Comparison of ENCODE assay signal across 20 cellular contexts in the genomic region with DNA sequence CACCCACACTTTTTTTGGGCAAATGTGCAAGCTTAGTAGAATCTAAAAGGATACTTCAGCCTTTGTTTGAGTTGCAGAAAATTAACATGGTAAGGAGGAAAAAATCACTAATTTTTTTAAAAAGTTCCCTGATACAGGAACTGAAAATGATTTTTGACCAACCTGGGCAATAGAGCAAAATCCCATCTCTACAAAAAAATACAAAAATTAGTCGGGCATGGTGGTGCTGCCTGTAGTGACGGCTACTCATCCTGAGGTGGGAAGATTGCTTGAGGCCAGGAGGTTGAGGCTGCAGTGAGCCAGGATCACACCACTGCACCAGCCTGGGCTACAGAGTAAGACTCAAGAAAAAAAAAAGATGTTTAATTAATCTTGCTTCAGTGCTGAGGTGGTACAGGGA. TPM values are rescaled to one million over a fixed set of nuclear protein-coding genes. Genes with fewer than 3 reads are reported as not detected.
A peak's percentile ranks its signal among the peaks of the same experiment; 100 is the strongest.
DNase-seq lines count a peak whose midpoint lies in the region; ATAC-seq and TF ChIP-seq lines count a peak whose summit lies in the region.
"Had no signal": no experiment of that assay in that cellular context is flagged by ENCODE, and none has a peak within 500 bp of the region (broad histone marks: within the 10 kb centered on the region; RNA-seq: fewer than 3 reads in every experiment).

No MANE protein-coding gene starts in this region.

- H3K4me3 Mint-ChIP-seq in CD8-positive, alpha-beta T cell: no peak overlapping the region
- no peak overlapping the region for H3K4me3 Mint-ChIP-seq in activated B cell treated with CpG ODN at 0.5 μM for 24 hours
- no peak overlapping the region for H3K4me3 Mint-ChIP-seq in mesothelial cell of epicardium
- no peak overlapping the region for H3K4me3 Mint-ChIP-seq in stimulated activated effector memory CD8-positive, alpha-beta T cell treated with anti-CD3 and anti-CD28 coated beads, Interleukin-12 subunit alpha, Interleukin-12 subunit beta, amount 100 ng/mL, for 72 hours
- H3K4me3 Mint-ChIP-seq in glutamatergic neuron (ENCODE audit: unreplicated experiment): no peak overlapping the region
- H3K4me3 Mint-ChIP-seq: CD4-positive, alpha-beta memory T cell had no signal

- POLR2A ChIA-PET in CD8-positive, alpha-beta T cell (lab: Charles Lee): interaction anchor here (0.6 kb wide), 1 partner anchor 745 kb away, joined by 4 read pairs; a partner anchor contains a TSS
- POLR2A ChIA-PET in activated B cell treated with CpG ODN at 0.5 μM for 24 hours (lab: Charles Lee): interaction anchor here (1.3 kb wide), 1 partner anchor 10 kb away, joined by 6 read pairs; a partner anchor contains a TSS

- H3K36me3 ChIP-seq in CD8-positive, alpha-beta T cell (ENCODE audit: insufficient read depth, low read length): no peaks in the 10 kb centered on the region

- H3K27ac ChIP-seq in CD8-positive, alpha-beta T cell (ENCODE audit: low read depth, low read length): no peak overlapping the region
- H3K27ac ChIP-seq: Peyer's patch, SJSA1 had no signal

- H3K4me1 Mint-ChIP-seq in CD8-positive, alpha-beta T cell (ENCODE audit: low read depth): peaks cover 40% of the 10 kb centered on the region
- H3K4me1 Mint-ChIP-seq in activated B cell treated with CpG ODN at 0.5 μM for 24 hours: peaks cover 20% of the 10 kb centered on the region
- H3K4me1 Mint-ChIP-seq in mesothelial cell of epicardium: no peaks in the 10 kb centered on the region
- H3K4me1 Mint-ChIP-seq in stimulated activated effector memory CD8-positive, alpha-beta T cell treated with anti-CD3 and anti-CD28 coated beads, Interleukin-12 subunit alpha, Interleukin-12 subunit beta, amount 100 ng/mL, for 72 hours: peaks cover 6% of the 10 kb centered on the region
- no peaks in the 10 kb centered on the region for H3K4me1 Mint-ChIP-seq in glutamatergic neuron (ENCODE audit: low read depth, unreplicated experiment)

- ATAC-seq in CD8-positive, alpha-beta T cell: no peak
- ATAC-seq in activated B cell treated with CpG ODN at 0.5 μM for 24 hours (ENCODE audit: low read depth) (no peak), HG03175 (IDR thresholded peaks at IDR 0.05; ENCODE audit: unreplicated experiment) (no peak)
- ATAC-seq in stimulated activated effector memory CD8-positive, alpha-beta T cell treated with anti-CD3 and anti-CD28 coated beads, Interleukin-12 subunit alpha, Interleukin-12 subunit beta, amount 100 ng/mL, for 72 hours: no peak

- no peaks in the 10 kb centered on the region for H3K27me3 Mint-ChIP-seq in CD8-positive, alpha-beta T cell (ENCODE audit: low read depth)
- H3K27me3 Mint-ChIP-seq in activated B cell treated with CpG ODN at 0.5 μM for 24 hours (no peaks in the 10 kb centered on the region), mesothelial cell of epicardium (ENCODE audit: low read depth) (no peaks in the 10 kb centered on the region), glutamatergic neuron (ENCODE audit: unreplicated experiment) (no peaks in the 10 kb centered on the region)
- H3K27me3 Mint-ChIP-seq: CD4-positive, alpha-beta memory T cell had no signal

- peaks cover 43% of the 10 kb centered on the region for H3K36me3 Mint-ChIP-seq in CD8-positive, alpha-beta T cell
- H3K36me3 Mint-ChIP-seq in activated B cell treated with CpG ODN at 0.5 μM for 24 hours (ENCODE audit: low read depth): peaks cover 26% of the 10 kb centered on the region
- H3K36me3 Mint-ChIP-seq in mesothelial cell of epicardium: peaks cover 26% of the 10 kb centered on the region
- H3K36me3 Mint-ChIP-seq in stimulated activated effector memory CD8-positive, alpha-beta T cell treated with anti-CD3 and anti-CD28 coated beads, Interleukin-12 subunit alpha, Interleukin-12 subunit beta, amount 100 ng/mL, for 72 hours: peaks cover 79% of the 10 kb centered on the region
- no peaks in the 10 kb centered on the region for H3K36me3 Mint-ChIP-seq in glutamatergic neuron (ENCODE audit: unreplicated experiment)

- H3K4me3 ChIP-seq in CD8-positive, alpha-beta T cell (ENCODE audit: low read depth, low read length): no peak overlapping the region
- H3K4me3 ChIP-seq: Peyer's patch, SJSA1 had no signal

- CTCF ChIA-PET in CD8-positive, alpha-beta T cell (lab: Charles Lee): no interaction called here
- CTCF ChIA-PET in activated B cell treated with CpG ODN at 0.5 μM for 24 hours (lab: Charles Lee): no interaction called here

- H3K9me3 ChIP-seq in CD8-positive, alpha-beta T cell (ENCODE audit: low read length): no peaks in the 10 kb centered on the region
- H3K9me3 ChIP-seq: Peyer's patch, SJSA1 had no signal

- TF ChIP-seq CTCF in CD8-positive, alpha-beta T cell (IDR thresholded peaks at IDR 0.05): no peak
- TF ChIP-seq CTCF in activated B cell treated with CpG ODN at 0.5 μM for 24 hours (IDR thresholded peaks at IDR 0.05) (no peak), mesothelial cell of epicardium (IDR thresholded peaks at IDR 0.05; ENCODE audit: unreplicated experiment) (no peak), glutamatergic neuron (IDR thresholded peaks at IDR 0.05; ENCODE audit: partially characterized antibody, unreplicated experiment) (no peak)

- intact Hi-C loops in CD8-positive, alpha-beta T cell (cut with DNase I, micrococcal nuclease): no loop called here
- intact Hi-C loops in activated B cell treated with CpG ODN at 0.5 μM for 24 hours (cut with micrococcal nuclease): no loop called here

- no peak for DNase-seq in CD8-positive, alpha-beta T cell
- DNase-seq in activated B cell treated with CpG ODN at 0.5 μM for 24 hours (no peak), mesothelial cell of epicardium (ENCODE audit: low spot score in 2 of 2, unreplicated experiment in 2 of 2) (no peak), RKO (ENCODE audit: low spot score) (no peak), glutamatergic neuron (no peak)
- no peak for DNase-seq in stimulated activated effector memory CD8-positive, alpha-beta T cell treated with anti-CD3 and anti-CD28 coated beads, Interleukin-12 subunit alpha, Interleukin-12 subunit beta, amount 100 ng/mL, for 72 hours (ENCODE audit: low spot score in 2 of 2)
- DNase-seq: CD4-positive, alpha-beta memory T cell; DND-41; Karpas-422; MV-4-11; NCI-H1694; NCI-H2081; NCI-H2171; NCI-H345; NCI-H524; NCI-H774; NK-92 treated with Interleukin-12 subunit alpha and Interleukin-12 subunit beta, amount 100 ng/mL, for 24 hours; Peyer's patch had no signal

- H3K4me1 ChIP-seq in CD8-positive, alpha-beta T cell (ENCODE audit: insufficient read depth, low read length): peaks cover 3% of the 10 kb centered on the region
- H3K4me1 ChIP-seq: Peyer's patch, SJSA1 had no signal

- peak overlapping the region; percentile 76 for H3K27ac Mint-ChIP-seq in CD8-positive, alpha-beta T cell
- H3K27ac Mint-ChIP-seq in activated B cell treated with CpG ODN at 0.5 μM for 24 hours (peak overlapping the region; percentile 70), mesothelial cell of epicardium (peak overlapping the region; percentile 67), glutamatergic neuron (ENCODE audit: unreplicated experiment) (no peak overlapping the region)
- H3K27ac Mint-ChIP-seq in stimulated activated effector memory CD8-positive, alpha-beta T cell treated with anti-CD3 and anti-CD28 coated beads, Interleukin-12 subunit alpha, Interleukin-12 subunit beta, amount 100 ng/mL, for 72 hours: peak overlapping the region; percentile 23

- H3K27me3 ChIP-seq in CD8-positive, alpha-beta T cell (ENCODE audit: insufficient read depth, low read length): no peaks in the 10 kb centered on the region
- H3K27me3 ChIP-seq: Peyer's patch, SJSA1 had no signal

- H3K9me3 Mint-ChIP-seq in CD8-positive, alpha-beta T cell: no peaks in the 10 kb centered on the region
- H3K9me3 Mint-ChIP-seq in activated B cell treated with CpG ODN at 0.5 μM for 24 hours (no peaks in the 10 kb centered on the region), mesothelial cell of epicardium (no peaks in the 10 kb centered on the region), glutamatergic neuron (ENCODE audit: unreplicated experiment) (no peaks in the 10 kb centered on the region)
- H3K9me3 Mint-ChIP-seq in stimulated activated effector memory CD8-positive, alpha-beta T cell treated with anti-CD3 and anti-CD28 coated beads, Interleukin-12 subunit alpha, Interleukin-12 subunit beta, amount 100 ng/mL, for 72 hours: no peaks in the 10 kb centered on the region
- H3K9me3 Mint-ChIP-seq: CD4-positive, alpha-beta memory T cell had no signal

RNA-seq across cellular contexts. Expression of a gene that starts 10.6 kb away (rescaled TPM):
- total RNA-seq in CD8-positive, alpha-beta T cell: 10 to 100 TPM; 27.0 to 31.0 TPM
- 32.5 and 32.7 TPM in 2 replicates for total RNA-seq in activated B cell treated with CpG ODN at 0.5 μM for 24 hours
- 22.7 to 24.1 TPM (median 24.0 TPM) in 3 replicates for total RNA-seq in mesothelial cell of epicardium
- 23.9 TPM for total RNA-seq in glutamatergic neuron (ENCODE audit: unreplicated experiment)

RNA-seq across cellular contexts. Expression of a gene that starts 58.6 kb away (rescaled TPM):
- total RNA-seq in CD8-positive, alpha-beta T cell: 10 to 100 TPM; 59.5 to 61.5 TPM
- total RNA-seq in activated B cell treated with CpG ODN at 0.5 μM for 24 hours (71.3 and 78.3 TPM in 2 replicates), mesothelial cell of epicardium (55.9 to 61.6 TPM (median 56.1 TPM) in 3 replicates), glutamatergic neuron (ENCODE audit: unreplicated experiment) (49.3 TPM)
